10 cellular contexts compared by ENCODE assay signal in genomic region chr5:65190328-65191053, GRCh38.
A peak's percentile ranks its signal among the peaks of the same experiment; 100 is the strongest.
DNase-seq lines count a peak whose midpoint lies in the region; ATAC-seq and TF ChIP-seq lines count a peak whose summit lies in the region.
"Had no signal": no experiment of that assay in that cellular context is flagged by ENCODE, and none has a peak within 500 bp of the region (broad histone marks: within the 10 kb centered on the region; RNA-seq: fewer than 3 reads in every experiment).

No MANE protein-coding gene starts in this region.

- H3K9me3 ChIP-seq in smooth muscle cell (replicated peaks; ENCODE audit: low read depth) (no peaks in the 10 kb centered on the region), left lung (no peaks in the 10 kb centered on the region), Karpas-422 (ENCODE audit: low read length) (no peaks in the 10 kb centered on the region)

- intact Hi-C loops in left lung (cut with DNase I): no loop called here

- H3F3A ChIP-seq in smooth muscle cell (ENCODE audit: low read depth): peaks cover 6% of the 10 kb centered on the region

- ATAC-seq in HG02970 (IDR thresholded peaks at IDR 0.05; ENCODE audit: low FRiP score, unreplicated experiment) (peak; percentile 52), left lung (no peak), omental fat pad (ENCODE audit: low FRiP score) (no peak)

- H3K9ac ChIP-seq in smooth muscle cell (ENCODE audit: low read depth) (peak overlapping the region; percentile 47), Karpas-422 (ENCODE audit: low read length) (no peak overlapping the region)

- H3K4me3 ChIP-seq in smooth muscle cell (no peak overlapping the region), left lung (no peak overlapping the region), Karpas-422 (ENCODE audit: low read length) (no peak overlapping the region)

- H3K79me2 ChIP-seq in smooth muscle cell (ENCODE audit: low read depth) (no peaks in the 10 kb centered on the region), Karpas-422 (ENCODE audit: low read length) (no peaks in the 10 kb centered on the region)

- H3K27ac ChIP-seq in smooth muscle cell (ENCODE audit: low read depth) (peak overlapping the region; percentile 90), left lung (no peak overlapping the region), Karpas-422 (ENCODE audit: low read length) (no peak overlapping the region)
- H3K27ac ChIP-seq: HL-60 had no signal

- H3K4me1 ChIP-seq in smooth muscle cell (ENCODE audit: low read depth) (peaks cover 12% of the 10 kb centered on the region), left lung (no peaks in the 10 kb centered on the region), Karpas-422 (ENCODE audit: low read length) (no peaks in the 10 kb centered on the region)

- no peaks in the 10 kb centered on the region for H4K20me1 ChIP-seq in smooth muscle cell (ENCODE audit: low read depth)
- H4K20me1 ChIP-seq in Karpas-422 (ENCODE audit: insufficient read depth, low read depth, low read length): no peaks in the 10 kb centered on the region

- peak; percentile 12 for DNase-seq in activated T-cell treated with anti-CD3 and anti-CD28 coated beads for 24 hours (ENCODE audit: low read depth)
- DNase-seq in activated T-cell treated with anti-CD3 and anti-CD28 coated beads, Interleukin-2, amount 50 U/mL, for 1 hour: no peak
- DNase-seq in amniotic epithelial cell (ENCODE audit: low read depth): peak; percentile 95
- no peak for DNase-seq in smooth muscle cell (lab: John Stamatoyannopoulos, UW; ENCODE audit: unreplicated experiment)
- DNase-seq in left lung: no peak
- no peak for DNase-seq in Karpas-422
- no peak for DNase-seq in omental fat pad (ENCODE audit: low spot score)
- DNase-seq: CD4-positive, CD25-positive, alpha-beta regulatory T cell had no signal

- H3K4me2 ChIP-seq in smooth muscle cell (peak overlapping the region; percentile 47), Karpas-422 (ENCODE audit: low read depth, low read length, poor library complexity, severe bottlenecking) (no peak overlapping the region)

- H3K36me3 ChIP-seq in smooth muscle cell (ENCODE audit: low read depth) (peaks cover 4% of the 10 kb centered on the region), left lung (no peaks in the 10 kb centered on the region), Karpas-422 (ENCODE audit: insufficient read depth, low read length) (no peaks in the 10 kb centered on the region)

- no peaks in the 10 kb centered on the region for H3K9me2 ChIP-seq in Karpas-422 (replicated peaks; ENCODE audit: insufficient read depth, low read length)

- H2AFZ ChIP-seq in smooth muscle cell (ENCODE audit: low read depth) (no peak overlapping the region), Karpas-422 (ENCODE audit: low read length) (no peak overlapping the region)

- no peaks in the 10 kb centered on the region for H3K27me3 ChIP-seq in smooth muscle cell (ENCODE audit: low read depth)
- no peaks in the 10 kb centered on the region for H3K27me3 ChIP-seq in left lung
- no peaks in the 10 kb centered on the region for H3K27me3 ChIP-seq in Karpas-422 (ENCODE audit: low read length)

- 25% methylated on average over 3 of the region's 3 CpGs for WGBS in smooth muscle cell (ENCODE audit: low lambda C conversion rate)

- TF ChIP-seq CTCF in smooth muscle cell (IDR thresholded peaks at IDR 0.05; ENCODE audit: borderline replicate concordance, insufficient read depth, poor library complexity, severe bottlenecking) (no peak), left lung (IDR thresholded peaks at IDR 0.05) (no peak), omental fat pad (IDR thresholded peaks at IDR 0.05) (no peak)

Comparison
In these comparisons a context has a peak if more than half of its experiments do, and no peak if none do; other contexts are left out.
1. DNase-seq: peak in activated T-cell treated with anti-CD3 and anti-CD28 coated beads for 24 hours (single experiment) and amniotic epithelial cell (single experiment); none in activated T-cell treated with anti-CD3 and anti-CD28 coated beads, Interleukin-2, amount 50 U/mL, for 1 hour (single experiment), smooth muscle cell (single experiment), left lung (0 of 2), Karpas-422 (single experiment) and omental fat pad (single experiment).